ENCODE assay signal across 20 cellular contexts in the genomic region with DNA sequence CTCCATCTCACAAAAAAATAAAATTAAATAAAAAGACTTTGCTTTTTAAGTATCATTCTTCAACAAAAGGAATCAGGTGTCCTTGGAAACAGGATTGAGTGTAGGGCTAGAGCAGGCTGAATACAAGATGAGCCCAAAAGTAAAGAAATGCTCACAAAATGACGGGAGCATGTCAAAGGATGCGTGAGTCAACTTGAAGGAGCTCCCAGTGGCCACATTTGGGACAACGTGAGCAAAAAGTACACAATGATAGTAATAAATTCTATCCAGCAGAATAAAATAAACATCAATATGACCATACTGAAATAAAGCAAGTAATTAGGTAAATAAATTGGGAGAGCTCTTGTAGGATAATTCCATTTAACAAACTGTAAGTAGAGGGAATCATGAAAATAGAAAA.
A peak's percentile ranks its signal among the peaks of the same experiment; 100 is the strongest.
DNase-seq lines count a peak whose midpoint lies in the region; ATAC-seq and TF ChIP-seq lines count a peak whose summit lies in the region.
"Had no signal": no experiment of that assay in that cellular context is flagged by ENCODE, and none has a peak within 500 bp of the region (broad histone marks: within the 10 kb centered on the region; RNA-seq: fewer than 3 reads in every experiment).

No MANE protein-coding gene starts in this region.

- H3K4me3 Mint-ChIP-seq in HFFc6 (no peak overlapping the region), neural crest cell (no peak overlapping the region)
- H3K4me3 Mint-ChIP-seq: IgD-negative memory B cell had no signal

- no peak overlapping the region for H3K4me3 ChIP-seq in ascending aorta
- H3K4me3 ChIP-seq: GM12878 had no signal

- no peaks in the 10 kb centered on the region for H3K9me3 ChIP-seq in ascending aorta

- peaks cover 6 to 30% of the 10 kb centered on the region in 2 donors for H3K4me1 ChIP-seq in ascending aorta

- H3K27ac ChIP-seq in ascending aorta, result peak overlapping the region; percentile 21 to 29
- H3K27ac ChIP-seq: RWPE1 had no signal

- H3K36me3 ChIP-seq in ascending aorta, result no peaks in the 10 kb centered on the region

- H3K27ac Mint-ChIP-seq in HFFc6, result no peak overlapping the region
- no peak overlapping the region for H3K27ac Mint-ChIP-seq in neural crest cell (ENCODE audit: unreplicated experiment)
- H3K27ac Mint-ChIP-seq: IgD-negative memory B cell had no signal

- H3K36me3 Mint-ChIP-seq in HFFc6 (ENCODE audit: low read depth) (peaks cover 16% of the 10 kb centered on the region), neural crest cell (ENCODE audit: low read depth) (peaks cover 28% of the 10 kb centered on the region)

- H3K4me1 Mint-ChIP-seq in HFFc6 (ENCODE audit: low read depth) (peaks cover 33% of the 10 kb centered on the region), neural crest cell (peaks cover 3% of the 10 kb centered on the region)

- H3K27me3 Mint-ChIP-seq in HFFc6 (ENCODE audit: insufficient read depth), result no peaks in the 10 kb centered on the region
- H3K27me3 Mint-ChIP-seq in neural crest cell (ENCODE audit: low read depth), result no peaks in the 10 kb centered on the region
- H3K27me3 Mint-ChIP-seq: IgD-negative memory B cell had no signal

- ATAC-seq in HG02870 (IDR thresholded peaks at IDR 0.05; ENCODE audit: unreplicated experiment), result no peak
- ATAC-seq: GM12878 had no signal

- 0 out of 2 replicates have a peak, but pooled peaks have one; percentile 18 for TF ChIP-seq CTCF in HFFc6 (IDR thresholded peaks at IDR 0.05)
- no peak for TF ChIP-seq CTCF in ascending aorta (IDR thresholded peaks at IDR 0.05)
- TF ChIP-seq CTCF in neural crest cell (conservative IDR thresholded peaks at IDR 0.05), result peak; percentile 17

- peaks cover 16% of the 10 kb centered on the region for H3K9me3 Mint-ChIP-seq in HFFc6
- peaks cover 16% of the 10 kb centered on the region for H3K9me3 Mint-ChIP-seq in neural crest cell

- H3K27me3 ChIP-seq in ascending aorta, result no peaks in the 10 kb centered on the region

- intact Hi-C loops in ascending aorta (cut with DNase I), result loop anchor here (5.0 kb wide), 2 partner anchors 59 to 219 kb away; a partner anchor contains a TSS

- DNase-seq in DMS53 (lab: John Stamatoyannopoulos, UW) (peak; percentile 25), DMS53 treated with DMSO at 0.1 percent for 48 hours (lab: John Stamatoyannopoulos, UW; ENCODE audit: unreplicated experiment) (no peak), HFFc6 (no peak), ascending aorta (ENCODE audit: low spot score in 2 of 2) (no peak), neural crest cell (ENCODE audit: low read depth, low spot score) (no peak), NCI-H524 treated with DMSO at 0.1 percent for 48 hours (lab: John Stamatoyannopoulos, UW) (no peak), DMS79 (lab: John Stamatoyannopoulos, UW) (no peak)
- DNase-seq: 8988T, DMS 273 treated with DMSO at 0.1 percent for 48 hours, Karpas-422, MM.1S, NCI-H1105, NCI-H2227 treated with DMSO at 0.1 percent for 48 hours, NCI-H510A treated with DMSO at 0.1 percent for 48 hours, NCI-H82, SIG-M5 had no signal

Comparison
In these comparisons a context has a peak if more than half of its experiments do, and no peak if none do; other contexts are left out.
1. CTCF ChIP-seq: peak in HFFc6 (single experiment) and neural crest cell (single experiment); none in ascending aorta (0 of 3).